Comparison of ENCODE assay signal across 7 cellular contexts in genomic region chr12:47216150-47216677, GRCh38.
DNase-seq lines count a peak whose midpoint lies in the region; ATAC-seq and TF ChIP-seq lines count a peak whose summit lies in the region.

No MANE protein-coding gene starts in this region.

- peak overlapping the region; percentile 96 for H3K27ac Mint-ChIP-seq in activated B cell treated with CpG ODN at 0.5 μM for 24 hours
- peak overlapping the region; percentile 100 for H3K27ac Mint-ChIP-seq in stimulated activated effector memory CD8-positive, alpha-beta T cell treated with anti-CD3 and anti-CD28 coated beads, Interleukin-12 subunit alpha, Interleukin-12 subunit beta, amount 100 ng/mL, for 72 hours

- H3F3A ChIP-seq in smooth muscle cell (ENCODE audit: low read depth), result no peaks in the 10 kb centered on the region

- no peaks in the 10 kb centered on the region for H3K27me3 ChIP-seq in gastroesophageal sphincter
- H3K27me3 ChIP-seq in smooth muscle cell (ENCODE audit: low read depth), result no peaks in the 10 kb centered on the region

- no peak for TF ChIP-seq POLR2A in gastroesophageal sphincter (IDR thresholded peaks at IDR 0.05)

- no peak overlapping the region for H3K4me3 ChIP-seq in gastroesophageal sphincter
- no peak overlapping the region for H3K4me3 ChIP-seq in smooth muscle cell

- no peaks in the 10 kb centered on the region for H3K79me2 ChIP-seq in smooth muscle cell (ENCODE audit: low read depth)

- H3K36me3 ChIP-seq in gastroesophageal sphincter (no peaks in the 10 kb centered on the region), smooth muscle cell (ENCODE audit: low read depth) (no peaks in the 10 kb centered on the region)

- no peak overlapping the region for H2AFZ ChIP-seq in smooth muscle cell (ENCODE audit: low read depth)

- no peak overlapping the region for H3K9ac ChIP-seq in smooth muscle cell (ENCODE audit: low read depth)

- H3K4me1 Mint-ChIP-seq in activated B cell treated with CpG ODN at 0.5 μM for 24 hours, result peaks cover 77% of the 10 kb centered on the region
- H3K4me1 Mint-ChIP-seq in stimulated activated effector memory CD8-positive, alpha-beta T cell treated with anti-CD3 and anti-CD28 coated beads, Interleukin-12 subunit alpha, Interleukin-12 subunit beta, amount 100 ng/mL, for 72 hours, result peaks cover 50% of the 10 kb centered on the region

- H3K9me3 Mint-ChIP-seq in activated B cell treated with CpG ODN at 0.5 μM for 24 hours, result no peaks in the 10 kb centered on the region
- H3K9me3 Mint-ChIP-seq in stimulated activated effector memory CD8-positive, alpha-beta T cell treated with anti-CD3 and anti-CD28 coated beads, Interleukin-12 subunit alpha, Interleukin-12 subunit beta, amount 100 ng/mL, for 72 hours, result no peaks in the 10 kb centered on the region

- peak overlapping the region; percentile 88 for H3K4me3 Mint-ChIP-seq in activated B cell treated with CpG ODN at 0.5 μM for 24 hours
- H3K4me3 Mint-ChIP-seq in stimulated activated effector memory CD8-positive, alpha-beta T cell treated with anti-CD3 and anti-CD28 coated beads, Interleukin-12 subunit alpha, Interleukin-12 subunit beta, amount 100 ng/mL, for 72 hours, result peak overlapping the region; percentile 99

- H3K36me3 Mint-ChIP-seq in activated B cell treated with CpG ODN at 0.5 μM for 24 hours (ENCODE audit: low read depth), result peaks cover 49% of the 10 kb centered on the region
- H3K36me3 Mint-ChIP-seq in stimulated activated effector memory CD8-positive, alpha-beta T cell treated with anti-CD3 and anti-CD28 coated beads, Interleukin-12 subunit alpha, Interleukin-12 subunit beta, amount 100 ng/mL, for 72 hours, result peaks cover 89% of the 10 kb centered on the region

- ATAC-seq in GM19372 (IDR thresholded peaks at IDR 0.05; ENCODE audit: low read depth, unreplicated experiment) (peak; percentile 58), HG03280 (IDR thresholded peaks at IDR 0.05; ENCODE audit: unreplicated experiment) (peak; percentile 74), activated B cell treated with CpG ODN at 0.5 μM for 24 hours (ENCODE audit: low read depth) (peak; percentile 80), gastroesophageal sphincter (peak; percentile 57)
- peak; percentile 76 for ATAC-seq in stimulated activated effector memory CD8-positive, alpha-beta T cell treated with anti-CD3 and anti-CD28 coated beads, Interleukin-12 subunit alpha, Interleukin-12 subunit beta, amount 100 ng/mL, for 72 hours

- no peak for TF ChIP-seq EP300 in gastroesophageal sphincter (IDR thresholded peaks at IDR 0.05)

- H3K4me1 ChIP-seq in gastroesophageal sphincter (no peaks in the 10 kb centered on the region), smooth muscle cell (ENCODE audit: low read depth) (peaks cover 4% of the 10 kb centered on the region)

- TF ChIP-seq CTCF in activated B cell treated with CpG ODN at 0.5 μM for 24 hours (IDR thresholded peaks at IDR 0.05) (no peak), gastroesophageal sphincter (IDR thresholded peaks at IDR 0.05) (no peak), smooth muscle cell (IDR thresholded peaks at IDR 0.05; ENCODE audit: borderline replicate concordance, insufficient read depth, poor library complexity, severe bottlenecking) (no peak)

- no peaks in the 10 kb centered on the region for H3K27me3 Mint-ChIP-seq in activated B cell treated with CpG ODN at 0.5 μM for 24 hours

- intact Hi-C loops in activated B cell treated with CpG ODN at 0.5 μM for 24 hours (cut with micrococcal nuclease), result loop anchor here (1.0 to 5.0 kb wide), 12 partner anchors 9 to 1224 kb away; partner anchors contain the start of genes RPAP3, SCAF11 and SLC38A1

- H3K9me3 ChIP-seq in gastroesophageal sphincter (no peaks in the 10 kb centered on the region), smooth muscle cell (replicated peaks; ENCODE audit: low read depth) (no peaks in the 10 kb centered on the region)

- CTCF ChIA-PET in activated B cell treated with CpG ODN at 0.5 μM for 24 hours (lab: Charles Lee), result interaction anchor here (0.8 to 5.2 kb wide), 9 partner anchors 9 to 183 kb away, joined by 3 to 31 read pairs (median 3); partner anchors contain the start of genes AMIGO2 and PCED1B

- POLR2A ChIA-PET in activated B cell treated with CpG ODN at 0.5 μM for 24 hours (lab: Charles Lee), result interaction anchor here (0.6 to 5.5 kb wide), 28 partner anchors 9 to 490 kb away, joined by 3 to 102 read pairs (median 6); partner anchors contain the start of genes AMIGO2, PCED1B and RPAP3

- peak; percentile 42 for DNase-seq in activated B cell treated with CpG ODN at 0.5 μM for 24 hours
- DNase-seq in stimulated activated effector memory CD8-positive, alpha-beta T cell treated with anti-CD3 and anti-CD28 coated beads, Interleukin-12 subunit alpha, Interleukin-12 subunit beta, amount 100 ng/mL, for 72 hours (ENCODE audit: low spot score in 2 of 2), result peak; percentile 42 to 87
- no peak for DNase-seq in smooth muscle cell (lab: John Stamatoyannopoulos, UW; ENCODE audit: unreplicated experiment)
- DNase-seq in NCI-H1105 treated with DMSO at 0.1 percent for 48 hours (lab: John Stamatoyannopoulos, UW), result no peak

- H3K27ac ChIP-seq in gastroesophageal sphincter (no peak overlapping the region), smooth muscle cell (ENCODE audit: low read depth) (no peak overlapping the region)

- H4K20me1 ChIP-seq in smooth muscle cell (ENCODE audit: low read depth), result no peaks in the 10 kb centered on the region

- H3K4me2 ChIP-seq in smooth muscle cell, result no peak overlapping the region

- 83 to 94% methylated on average over 2 to 8 of the region's 8 CpGs for WGBS in gastroesophageal sphincter (ENCODE audit: low coverage in 1 of 2), 2 donors
- 94% methylated on average over 8 of the region's 8 CpGs for WGBS in smooth muscle cell (ENCODE audit: low lambda C conversion rate)

Comparison
In these comparisons a context has a peak if more than half of its experiments do, and no peak if none do; other contexts are left out.
1. DNase-seq: peak in activated B cell treated with CpG ODN at 0.5 μM for 24 hours (single experiment) and stimulated activated effector memory CD8-positive, alpha-beta T cell treated with anti-CD3 and anti-CD28 coated beads, Interleukin-12 subunit alpha, Interleukin-12 subunit beta, amount 100 ng/mL, for 72 hours (2 of 2); none in smooth muscle cell (single experiment) and NCI-H1105 treated with DMSO at 0.1 percent for 48 hours (single experiment).
2. Peak in every context shown above with its lines, with median percentiles within 50 percentile points of each other: ATAC-seq.